In genomic region chr7:97079300-97079699, GRCh38 we compare ENCODE assay signal across 37 cellular contexts. TPM values are rescaled to one million over a fixed set of nuclear protein-coding genes. Genes with fewer than 3 reads are reported as not detected.
"Had no signal": no experiment of that assay in that cellular context is flagged by ENCODE, and none has a peak within 500 bp of the region (broad histone marks: within the 10 kb centered on the region; RNA-seq: fewer than 3 reads in every experiment).

No MANE protein-coding gene starts in this region.

- ATAC-seq: activated CD4-positive, CD25-positive, alpha-beta regulatory T cell treated with anti-CD3 and anti-CD28 coated beads, Interleukin-2, amount 50 U/mL, for 24 hours; body of pancreas; gastroesophageal sphincter; heart right ventricle had no signal

- H3K36me3 ChIP-seq: adrenal gland, esophagus squamous epithelium, gastroesophageal sphincter, heart right ventricle, WERI-Rb-1 had no signal

- H3K27ac ChIP-seq: adrenal gland, body of pancreas, epithelial cell of prostate, esophagus squamous epithelium, gastroesophageal sphincter, heart right ventricle, WERI-Rb-1 had no signal

- H3K9me3 ChIP-seq: adrenal gland, esophagus squamous epithelium had no signal

- H3K4me1 Mint-ChIP-seq: activated naive CD4-positive, alpha-beta T cell treated with anti-CD3 and anti-CD28 coated beads, Interleukin-2, amount 50 U/mL, for 24 hours had no signal

- H3K4me1 ChIP-seq: adrenal gland, body of pancreas, gastroesophageal sphincter, heart right ventricle had no signal

- FAIRE-seq: colon, endometrium, endothelial cell of umbilical vein had no signal

- H3K36me3 Mint-ChIP-seq: activated naive CD4-positive, alpha-beta T cell treated with anti-CD3 and anti-CD28 coated beads, Interleukin-2, amount 50 U/mL, for 24 hours; activated naive CD8-positive, alpha-beta T cell treated with anti-CD3 and anti-CD28 coated beads for 36 hours had no signal

- H3K9me3 Mint-ChIP-seq: activated B cell treated with CpG ODN at 0.5 μM for 24 hours; activated CD8-positive, alpha-beta T cell treated with anti-CD3 and anti-CD28 coated beads for 36 hours; activated naive CD4-positive, alpha-beta T cell treated with anti-CD3 and anti-CD28 coated beads, Interleukin-2, amount 50 U/mL, for 24 hours; activated naive CD8-positive, alpha-beta T cell treated with anti-CD3 and anti-CD28 coated beads for 36 hours; activated naive CD8-positive, alpha-beta T cell treated with anti-CD3 and anti-CD28 coated beads, Interleukin-2, amount 50 U/mL, for 24 hours; activated T-helper 1 cell treated with anti-CD3 and anti-CD28 coated beads, Interleukin-12 subunit alpha, Interleukin-12 subunit beta, Interleukin-2, Interleukin-4 antibody, amounts not matched to agents 30 ng/mL and 10 ng/mL and 1 ng/mL, durations not matched to agents 14 hours and 24 hours and 36 hours; activated T-helper 2 cell treated with anti-CD3 and anti-CD28 coated beads, Interferon-gamma antibody, Interleukin-2, Interleukin-4, amounts not matched to agents 10 μg/mL and 5 μg/mL and 100 μg/mL, durations not matched to agents 14 hours and 24 hours and 36 hours; T-helper 1 cell treated with Interleukin-12 subunit alpha and Interleukin-12 subunit beta and Interleukin-4 antibody, amounts not matched to agents 30 μg/mL and 1 μg/mL, for 36 hours; T-helper 2 cell treated with Interferon-gamma antibody and Interleukin-4, amounts not matched to agents 5 μg/mL and 100 μg/mL, for 36 hours had no signal

- H3K4me3 ChIP-seq: adrenal gland, body of pancreas, esophagus squamous epithelium, gastroesophageal sphincter, heart right ventricle had no signal

- DNase-seq: activated B cell treated with CpG ODN at 0.5 μM for 24 hours; activated CD4-positive, alpha-beta T cell treated with anti-CD3 and anti-CD28 coated beads for 48 hours; activated CD4-positive, alpha-beta T cell treated with anti-CD3 and anti-CD28 coated beads, Interleukin-2, amount 50 U/mL, for 1 hour; activated CD4-positive, alpha-beta T cell treated with anti-CD3 and anti-CD28 coated beads, Interleukin-2, amount 50 U/mL, for 48 hours; activated CD8-positive, alpha-beta memory T cell treated with anti-CD3 and anti-CD28 coated beads for 24 hours; activated effector memory CD4-positive, alpha-beta T cell treated with anti-CD3 and anti-CD28 coated beads, Interleukin-2, amount 50 U/mL, for 16 hours; activated naive CD4-positive, alpha-beta T cell treated with anti-CD3 and anti-CD28 coated beads for 36 hours; activated naive CD8-positive, alpha-beta T cell treated with anti-CD3 and anti-CD28 coated beads for 36 hours; activated naive CD8-positive, alpha-beta T cell treated with anti-CD3 and anti-CD28 coated beads, Interleukin-2, amount 50 U/mL, for 24 hours; activated T-cell treated with anti-CD3 and anti-CD28 coated beads, Interleukin-2, amount 50 U/mL, for 48 hours; adrenal gland; amygdala; aorta; body of pancreas; caudate nucleus; cortex of kidney; dermis blood vessel endothelial cell; effector CD4-positive, alpha-beta T cell; esophagus squamous epithelium; foreskin melanocyte; heart right ventricle; T1000; WERI-Rb-1 had no signal

- H3K4me3 Mint-ChIP-seq: activated B cell treated with CpG ODN at 0.5 μM for 24 hours; activated CD8-positive, alpha-beta T cell treated with anti-CD3 and anti-CD28 coated beads for 36 hours; activated naive CD4-positive, alpha-beta T cell treated with anti-CD3 and anti-CD28 coated beads for 36 hours; activated naive CD4-positive, alpha-beta T cell treated with anti-CD3 and anti-CD28 coated beads, Interleukin-2, amount 50 U/mL, for 24 hours; activated naive CD8-positive, alpha-beta T cell treated with anti-CD3 and anti-CD28 coated beads for 36 hours; activated naive CD8-positive, alpha-beta T cell treated with anti-CD3 and anti-CD28 coated beads, Interleukin-2, amount 50 U/mL, for 24 hours; activated T-helper 1 cell treated with anti-CD3 and anti-CD28 coated beads, Interleukin-12 subunit alpha, Interleukin-12 subunit beta, Interleukin-2, Interleukin-4 antibody, amounts not matched to agents 30 ng/mL and 10 ng/mL and 1 ng/mL, durations not matched to agents 14 hours and 24 hours and 36 hours; T-helper 1 cell treated with Interleukin-12 subunit alpha and Interleukin-12 subunit beta and Interleukin-4 antibody, amounts not matched to agents 30 μg/mL and 1 μg/mL, for 36 hours; T-helper 2 cell treated with Interferon-gamma antibody and Interleukin-4, amounts not matched to agents 5 μg/mL and 100 μg/mL, for 36 hours had no signal

- H3K27me3 ChIP-seq: body of pancreas had no signal

- H3K27ac Mint-ChIP-seq: activated B cell treated with CpG ODN at 0.5 μM for 24 hours; activated CD8-positive, alpha-beta T cell treated with anti-CD3 and anti-CD28 coated beads for 36 hours; activated naive CD4-positive, alpha-beta T cell treated with anti-CD3 and anti-CD28 coated beads for 36 hours; activated naive CD4-positive, alpha-beta T cell treated with anti-CD3 and anti-CD28 coated beads, Interleukin-2, amount 50 U/mL, for 24 hours; activated naive CD8-positive, alpha-beta T cell treated with anti-CD3 and anti-CD28 coated beads for 36 hours; activated T-helper 1 cell treated with anti-CD3 and anti-CD28 coated beads, Interleukin-12 subunit alpha, Interleukin-12 subunit beta, Interleukin-2, Interleukin-4 antibody, amounts not matched to agents 30 ng/mL and 10 ng/mL and 1 ng/mL, durations not matched to agents 14 hours and 24 hours and 36 hours; activated T-helper 2 cell treated with anti-CD3 and anti-CD28 coated beads, Interferon-gamma antibody, Interleukin-2, Interleukin-4, amounts not matched to agents 10 μg/mL and 5 μg/mL and 100 μg/mL, durations not matched to agents 14 hours and 24 hours and 36 hours; T-helper 1 cell treated with Interleukin-12 subunit alpha and Interleukin-12 subunit beta and Interleukin-4 antibody, amounts not matched to agents 30 μg/mL and 1 μg/mL, for 36 hours; T-helper 2 cell treated with Interferon-gamma antibody and Interleukin-4, amounts not matched to agents 5 μg/mL and 100 μg/mL, for 36 hours had no signal

RNA-seq across cellular contexts. Expression of gene DLX5, which starts 54.7 kb away (rescaled TPM):
- total RNA-seq: activated B cell treated with CpG ODN at 0.5 μM for 24 hours; activated CD8-positive, alpha-beta T cell treated with anti-CD3 and anti-CD28 coated beads for 36 hours; activated naive CD4-positive, alpha-beta T cell treated with anti-CD3 and anti-CD28 coated beads for 36 hours; activated naive CD8-positive, alpha-beta T cell treated with anti-CD3 and anti-CD28 coated beads for 36 hours; activated T-helper 1 cell treated with anti-CD3 and anti-CD28 coated beads, Interleukin-12 subunit alpha, Interleukin-12 subunit beta, Interleukin-2, Interleukin-4 antibody, amounts not matched to agents 30 ng/mL and 10 ng/mL and 1 ng/mL, durations not matched to agents 14 hours and 24 hours and 36 hours; activated T-helper 2 cell treated with anti-CD3 and anti-CD28 coated beads, Interferon-gamma antibody, Interleukin-2, Interleukin-4, amounts not matched to agents 10 μg/mL and 5 μg/mL and 100 μg/mL, durations not matched to agents 14 hours and 24 hours and 36 hours; body of pancreas; dermis blood vessel endothelial cell; endothelial cell of umbilical vein; fibroblast of villous mesenchyme; glomerular endothelial cell; heart right ventricle had no signal
- polyA plus RNA-seq: aorta, endothelial cell of umbilical vein had no signal
